ENCODE assay signal across 14 cellular contexts in the genomic region with DNA sequence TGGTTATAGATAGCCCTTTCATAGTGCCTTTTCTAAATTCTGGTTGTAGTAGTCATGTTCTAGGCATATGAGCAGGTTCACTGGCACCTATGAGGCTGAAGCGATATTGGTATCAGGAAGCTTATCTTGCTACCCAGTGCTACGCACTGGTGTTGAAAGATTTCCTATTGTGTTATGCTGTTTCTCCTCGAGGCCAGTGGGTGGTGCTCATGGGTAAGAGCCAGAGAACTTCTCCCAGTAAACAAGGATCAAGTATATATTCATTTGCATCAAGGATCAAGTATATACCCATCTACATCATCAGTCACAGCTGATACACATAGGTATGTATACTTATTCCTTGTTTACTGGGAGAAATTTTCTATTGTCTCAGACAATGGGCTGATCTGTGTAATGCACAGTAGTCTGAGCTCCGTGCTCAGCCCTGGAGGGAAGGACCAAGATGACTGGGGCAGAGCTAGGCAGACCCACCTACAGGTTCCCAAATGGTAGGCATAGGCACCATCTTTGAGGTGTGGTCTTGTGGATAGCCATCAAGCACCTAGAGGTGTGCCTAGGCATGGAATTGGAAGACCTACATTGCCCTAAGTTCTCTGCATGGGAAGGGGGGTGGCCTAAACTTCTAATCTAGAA.
DNase-seq lines count a peak whose midpoint lies in the region; ATAC-seq and TF ChIP-seq lines count a peak whose summit lies in the region.
"Had no signal": no experiment of that assay in that cellular context is flagged by ENCODE, and none has a peak within 500 bp of the region (broad histone marks: within the 10 kb centered on the region; RNA-seq: fewer than 3 reads in every experiment).

No MANE protein-coding gene starts in this region.

- no peaks in the 10 kb centered on the region for H3K36me3 Mint-ChIP-seq in neural progenitor cell
- H3K36me3 Mint-ChIP-seq: activated naive CD8-positive, alpha-beta T cell treated with anti-CD3 and anti-CD28 coated beads, Interleukin-2, amount 10 ng/mL, durations not matched to agents 7 days and 5 days had no signal

- H3K4me1 ChIP-seq in neural progenitor cell (no peaks in the 10 kb centered on the region), lower lobe of right lung (no peaks in the 10 kb centered on the region)

- H3K27me3 Mint-ChIP-seq in neural progenitor cell (ENCODE audit: insufficient read depth, low read depth), result no peaks in the 10 kb centered on the region
- H3K27me3 Mint-ChIP-seq: activated naive CD8-positive, alpha-beta T cell treated with anti-CD3 and anti-CD28 coated beads, Interleukin-2, amount 10 ng/mL, durations not matched to agents 7 days and 5 days; naive thymus-derived CD8-positive, alpha-beta T cell had no signal

- in situ Hi-C loops in KBM-7 (cut with MboI; ENCODE audit: low pct_unique_long_range_greater_than_20kb, low sequenced_read_pairs), result no loop called here
- in situ Hi-C loops in brain microvascular endothelial cell (cut with HindIII; ENCODE audit: low pct_ligation_motif_present, low sequenced_read_pairs), result no loop called here

- H3K79me2 ChIP-seq in neural progenitor cell (ENCODE audit: low read depth), result no peaks in the 10 kb centered on the region

- peaks cover 9% of the 10 kb centered on the region for H3K9me3 ChIP-seq in neural progenitor cell (ENCODE audit: low read depth)
- H3K9me3 ChIP-seq in lower lobe of right lung, result peaks cover 30% of the 10 kb centered on the region

- intact Hi-C loops in lower lobe of right lung (cut with DNase I), result no loop called here

- H3K9me3 Mint-ChIP-seq in neural progenitor cell, result peaks cover 24% of the 10 kb centered on the region

- H3K27me3 ChIP-seq in brain microvascular endothelial cell (replicated peaks) (no peaks in the 10 kb centered on the region), neural progenitor cell (no peaks in the 10 kb centered on the region), lower lobe of right lung (ENCODE audit: low read depth) (no peaks in the 10 kb centered on the region)

- H3F3A ChIP-seq in neural progenitor cell (ENCODE audit: low read depth), result no peaks in the 10 kb centered on the region

- no peak overlapping the region for H2AFZ ChIP-seq in neural progenitor cell (replicated peaks)

- no peaks in the 10 kb centered on the region for H3K4me1 Mint-ChIP-seq in neural progenitor cell
- H3K4me1 Mint-ChIP-seq: activated naive CD8-positive, alpha-beta T cell treated with anti-CD3 and anti-CD28 coated beads, Interleukin-2, amount 10 ng/mL, durations not matched to agents 7 days and 5 days; naive thymus-derived CD8-positive, alpha-beta T cell had no signal

- H3K36me3 ChIP-seq in brain microvascular endothelial cell (replicated peaks) (no peaks in the 10 kb centered on the region), neural progenitor cell (no peaks in the 10 kb centered on the region), lower lobe of right lung (no peaks in the 10 kb centered on the region)
- H3K36me3 ChIP-seq: thoracic aorta had no signal

- TF ChIP-seq CTCF in GM12865 (IDR thresholded peaks at IDR 0.05; ENCODE audit: insufficient read depth, low read depth, low read length, missing control alignments), result peak; percentile 12
- TF ChIP-seq CTCF in brain microvascular endothelial cell (IDR thresholded peaks at IDR 0.05; ENCODE audit: low read depth, low read length, missing control alignments), result peak; percentile 5
- peak; percentile 62 for TF ChIP-seq CTCF in neural progenitor cell (IDR thresholded peaks at IDR 0.05)
- no peak for TF ChIP-seq CTCF in lower lobe of right lung (IDR thresholded peaks at IDR 0.05)

- DNase-seq in GM12865 (ENCODE audit: low read depth), result no peak
- DNase-seq in KBM-7, result peak; percentile 5
- DNase-seq in brain microvascular endothelial cell, result no peak
- DNase-seq in neural progenitor cell (ENCODE audit: low spot score), result peak; percentile 22
- DNase-seq in lower lobe of right lung, result no peak
- DNase-seq in NCI-H1048 (lab: John Stamatoyannopoulos, UW), result no peak
- DNase-seq: activated CD8-positive, alpha-beta memory T cell treated with anti-CD3 and anti-CD28 coated beads for 24 hours; activated naive CD8-positive, alpha-beta T cell treated with anti-CD3 and anti-CD28 coated beads, Interleukin-2, amount 10 ng/mL, durations not matched to agents 7 days and 5 days; naive thymus-derived CD8-positive, alpha-beta T cell; NCI-H1694 treated with DMSO at 0.1 percent for 48 hours; T1000 had no signal

- H3K27ac ChIP-seq in brain microvascular endothelial cell (no peak overlapping the region), neural progenitor cell (no peak overlapping the region), lower lobe of right lung (no peak overlapping the region)
- H3K27ac ChIP-seq: coronary artery, thoracic aorta had no signal

- no peak overlapping the region for H3K4me3 Mint-ChIP-seq in neural progenitor cell
- H3K4me3 Mint-ChIP-seq: activated naive CD8-positive, alpha-beta T cell treated with anti-CD3 and anti-CD28 coated beads, Interleukin-2, amount 10 ng/mL, durations not matched to agents 7 days and 5 days; naive thymus-derived CD8-positive, alpha-beta T cell had no signal

- H3K9ac ChIP-seq in neural progenitor cell, result no peak overlapping the region

- no peaks in the 10 kb centered on the region for H4K20me1 ChIP-seq in neural progenitor cell (ENCODE audit: low read depth)

- no peak for ATAC-seq in lower lobe of right lung
- no peak for ATAC-seq in HG02970 (IDR thresholded peaks at IDR 0.05; ENCODE audit: low FRiP score, unreplicated experiment)
- ATAC-seq: naive thymus-derived CD8-positive, alpha-beta T cell had no signal

- H3K4me2 ChIP-seq in neural progenitor cell, result no peak overlapping the region

- H3K4me3 ChIP-seq in GM12865 (ENCODE audit: low read depth, low read length) (no peak overlapping the region), brain microvascular endothelial cell (ENCODE audit: low read depth, low read length) (no peak overlapping the region), neural progenitor cell (no peak overlapping the region), lower lobe of right lung (no peak overlapping the region)
- H3K4me3 ChIP-seq: coronary artery, thoracic aorta had no signal

- H3K27ac Mint-ChIP-seq in neural progenitor cell, result no peak overlapping the region
- H3K27ac Mint-ChIP-seq: activated naive CD8-positive, alpha-beta T cell treated with anti-CD3 and anti-CD28 coated beads, Interleukin-2, amount 10 ng/mL, durations not matched to agents 7 days and 5 days; naive thymus-derived CD8-positive, alpha-beta T cell had no signal

Comparison
In these comparisons a context has a peak if more than half of its experiments do, and no peak if none do; other contexts are left out.
1. DNase-seq: peak in KBM-7 (single experiment) and neural progenitor cell (single experiment); none in GM12865 (single experiment), brain microvascular endothelial cell (single experiment), lower lobe of right lung (single experiment) and NCI-H1048 (single experiment).